Comparison of ENCODE assay signal across 17 cellular contexts in the genomic region with DNA sequence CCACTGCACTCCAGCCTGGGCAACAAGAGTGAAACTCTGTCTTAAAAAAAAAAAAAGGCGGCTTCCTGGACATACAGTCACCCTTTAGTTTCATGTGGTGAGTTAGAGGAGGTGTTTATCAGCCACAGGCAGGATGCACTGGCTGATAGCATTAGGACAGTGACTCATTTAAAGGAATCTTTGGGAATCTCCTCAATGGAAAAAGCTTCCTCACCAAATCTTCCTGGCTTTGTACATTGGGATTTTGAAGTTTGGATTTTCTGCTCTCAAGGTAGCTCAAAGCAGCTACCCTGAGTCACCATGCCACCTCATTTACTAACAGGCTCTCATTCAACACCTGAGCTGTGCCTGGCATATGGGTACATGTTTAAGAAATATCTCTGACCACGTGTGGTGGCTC. TPM values are rescaled to one million over a fixed set of nuclear protein-coding genes. Genes with fewer than 3 reads are reported as not detected.
DNase-seq lines count a peak whose midpoint lies in the region; ATAC-seq, FAIRE-seq and TF ChIP-seq lines count a peak whose summit lies in the region.
"Had no signal": no experiment of that assay in that cellular context is flagged by ENCODE, and none has a peak within 500 bp of the region (broad histone marks: within the 10 kb centered on the region; RNA-seq: fewer than 3 reads in every experiment).

No MANE protein-coding gene starts in this region.

- no peaks in the 10 kb centered on the region for H3K9me3 Mint-ChIP-seq in activated T-helper 17 cell treated with anti-CD3 and anti-CD28 coated beads, Interleukin-2, amount 50 U/mL, for 72 hours
- H3K9me3 Mint-ChIP-seq: type B pancreatic cell had no signal

- TF ChIP-seq EP300 in A549 (IDR thresholded peaks at IDR 0.05) = no peak

- CTCF ChIA-PET in A549 (lab: Yijun Ruan, JAX) = interaction anchor here (0.6 to 3.4 kb wide), 3 partner anchors 24 to 199 kb away, joined by 3 to 14 read pairs (median 3); no protein-coding TSS in a partner anchor

- no peaks in the 10 kb centered on the region for H3K36me3 ChIP-seq in keratinocyte (ENCODE audit: control insufficient read depth in 2 of 2, extremely low read depth in 1 of 2, insufficient read depth in 2 of 2, low read length in 2 of 2)
- H3K36me3 ChIP-seq: esophagus squamous epithelium had no signal

- no peaks in the 10 kb centered on the region for H3K27me3 Mint-ChIP-seq in activated T-helper 17 cell treated with anti-CD3 and anti-CD28 coated beads, Interleukin-2, amount 50 U/mL, for 72 hours
- H3K27me3 Mint-ChIP-seq: type B pancreatic cell had no signal

- peak in 1 of 2 experiments; percentile 17 for DNase-seq in A549 (ENCODE audit: low read depth in 1 of 2, low spot score in 1 of 2)
- DNase-seq in HK-2 (ENCODE audit: unreplicated experiment) = peak; percentile 37
- peak; percentile 80 for DNase-seq in keratinocyte (ENCODE audit: low read depth, low spot score)
- DNase-seq in COLO668 (lab: John Stamatoyannopoulos, UW; ENCODE audit: unreplicated experiment) = no peak
- no peak for DNase-seq in DMS153 treated with DMSO at 0.1 percent for 48 hours (lab: John Stamatoyannopoulos, UW; ENCODE audit: unreplicated experiment)
- DNase-seq in NCI-H446 (lab: John Stamatoyannopoulos, UW) = no peak
- no peak for DNase-seq in SIG-M5 treated with dmso at 0.1 percent for 504 hours (lab: John Stamatoyannopoulos, UW; ENCODE audit: unreplicated experiment)
- DNase-seq: caudate nucleus, esophagus squamous epithelium, GDM1, Kasumi-1, NCI-H2171 treated with DMSO at 0.1 percent for 48 hours had no signal

- dilution Hi-C loops in keratinocyte (cut with MboI; ENCODE audit: extremely low pct_ligation_motif_present, low sequenced_read_pairs) = no loop called here

- no peak overlapping the region for H3K27ac ChIP-seq in A549
- peak overlapping the region; percentile 67 for H3K27ac ChIP-seq in keratinocyte (ENCODE audit: control insufficient read depth, insufficient read depth, low read length)
- H3K27ac ChIP-seq: esophagus squamous epithelium had no signal

- WGBS in A549 (ENCODE audit: missing lambda C conversion rate) = 29% methylated on average over 2 of the region's 2 CpGs

- H3K4me1 ChIP-seq in A549 (no peaks in the 10 kb centered on the region), keratinocyte (ENCODE audit: control insufficient read depth, extremely low read depth, insufficient read depth, low read length) (peaks cover 17% of the 10 kb centered on the region)

- no peak for TF ChIP-seq POLR2A in A549 (IDR thresholded peaks at IDR 0.05; ENCODE audit: low read length)

- ATAC-seq in A549 = peak; percentile 41 to 46; a peak in 2 of 6 replicates
- ATAC-seq in activated T-helper 17 cell treated with anti-CD3 and anti-CD28 coated beads, Interleukin-2, amount 50 U/mL, for 72 hours (replicated peaks) = peak; percentile 46
- ATAC-seq: activated CD4-positive, CD25-positive, alpha-beta regulatory T cell treated with anti-CD3 and anti-CD28 coated beads, Interleukin-2, amount 50 U/mL, for 24 hours; Right ventricle myocardium inferior had no signal

- H3K9ac ChIP-seq in keratinocyte (ENCODE audit: control insufficient read depth, extremely low read depth, insufficient read depth, low read length) = no peak overlapping the region

- TF ChIP-seq RAD21 in A549 (conservative IDR thresholded peaks at IDR 0.05 in 1 of 2, IDR thresholded peaks at IDR 0.05 in 1 of 2) = no peak

- H3K4me3 ChIP-seq in A549 = no peak overlapping the region
- no peak overlapping the region for H3K4me3 ChIP-seq in keratinocyte (ENCODE audit: control insufficient read depth in 2 of 3, extremely low read depth in 1 of 3, insufficient read depth in 2 of 3, low read depth in 1 of 3, low read length in 3 of 3)
- H3K4me3 ChIP-seq: esophagus squamous epithelium had no signal

- H3K27me3 ChIP-seq in keratinocyte (ENCODE audit: control insufficient read depth, extremely low read depth, insufficient read depth, low read length) = no peaks in the 10 kb centered on the region
- H3K27me3 ChIP-seq: esophagus squamous epithelium had no signal

- FAIRE-seq in A549 (lab: Jason Lieb, UNC) (no peak), keratinocyte (lab: Jason Lieb, UNC) (peak; percentile 5)

- H3K4me2 ChIP-seq in A549 (no peak overlapping the region), keratinocyte (ENCODE audit: control insufficient read depth, extremely low read depth, insufficient read depth, low read depth, low read length) (no peak overlapping the region)

- H3K79me2 ChIP-seq in keratinocyte (ENCODE audit: control insufficient read depth, insufficient read depth, low read length) = no peaks in the 10 kb centered on the region

- H3K9me1 ChIP-seq in keratinocyte (ENCODE audit: control insufficient read depth, extremely low read depth, insufficient read depth, low read length) = no peaks in the 10 kb centered on the region

- H4K20me1 ChIP-seq in keratinocyte (ENCODE audit: control insufficient read depth, extremely low read depth, insufficient read depth, low read length) = no peaks in the 10 kb centered on the region

- no peak overlapping the region for H2AFZ ChIP-seq in keratinocyte (ENCODE audit: control insufficient read depth, low read length)

- H3K27ac Mint-ChIP-seq in activated T-helper 17 cell treated with anti-CD3 and anti-CD28 coated beads, Interleukin-2, amount 50 U/mL, for 72 hours = no peak overlapping the region
- H3K27ac Mint-ChIP-seq: type B pancreatic cell had no signal

- POLR2A ChIA-PET in A549 (lab: Yijun Ruan, JAX) = no interaction called here

- H3K9me3 ChIP-seq in A549 (no peaks in the 10 kb centered on the region), keratinocyte (ENCODE audit: control insufficient read depth, low read depth, low read length) (no peaks in the 10 kb centered on the region)
- H3K9me3 ChIP-seq: esophagus squamous epithelium had no signal

- H3K4me3 Mint-ChIP-seq in activated T-helper 17 cell treated with anti-CD3 and anti-CD28 coated beads, Interleukin-2, amount 50 U/mL, for 72 hours = no peak overlapping the region
- H3K4me3 Mint-ChIP-seq: type B pancreatic cell had no signal

- no peaks in the 10 kb centered on the region for H3K4me1 Mint-ChIP-seq in activated T-helper 17 cell treated with anti-CD3 and anti-CD28 coated beads, Interleukin-2, amount 50 U/mL, for 72 hours

- TF ChIP-seq CTCF in A549 (IDR thresholded peaks at IDR 0.05) = no peak
- no peak for TF ChIP-seq CTCF in keratinocyte (optimal IDR thresholded peaks at IDR 0.05 in 1 of 3, IDR thresholded peaks at IDR 0.05 in 1 of 3, conservative IDR thresholded peaks at IDR 0.05 in 1 of 3; ENCODE audit: extremely low read depth in 1 of 3, insufficient read depth in 2 of 3, low read length in 3 of 3)

- no peaks in the 10 kb centered on the region for H3K36me3 Mint-ChIP-seq in activated T-helper 17 cell treated with anti-CD3 and anti-CD28 coated beads, Interleukin-2, amount 50 U/mL, for 72 hours (ENCODE audit: low read depth)
- H3K36me3 Mint-ChIP-seq: type B pancreatic cell had no signal

TF ChIP-seq in A549, 52 proteins besides CTCF, POLR2A, EP300 and RAD21 (continues in another document):
- TF ChIP-seq CHD4 (IDR thresholded peaks at IDR 0.05; ENCODE audit: borderline replicate concordance) (no peak), SREBF2 (IDR thresholded peaks at IDR 0.05) (no peak), ZC3H11A (IDR thresholded peaks at IDR 0.05) (no peak), RARB (CRISPR knock-in tag; IDR thresholded peaks at IDR 0.05) (no peak), FOXS1 (CRISPR knock-in tag; IDR thresholded peaks at IDR 0.05) (no peak), CBX8 (IDR thresholded peaks at IDR 0.05) (no peak), CBX2 (IDR thresholded peaks at IDR 0.05; ENCODE audit: borderline replicate concordance, low read depth) (no peak), POLR2AphosphoS2 (conservative IDR thresholded peaks at IDR 0.05; ENCODE audit: low read length) (no peak), TFCP2L1 (CRISPR knock-in tag; IDR thresholded peaks at IDR 0.05) (no peak), SMC3 (IDR thresholded peaks at IDR 0.05) (no peak), EHF (CRISPR knock-in tag; IDR thresholded peaks at IDR 0.05) (no peak), BHLHE40 (IDR thresholded peaks at IDR 0.05; ENCODE audit: low read depth, low read length) (no peak)

RNA-seq across cellular contexts. Expression of a gene that starts 20.2 kb away (rescaled TPM):
- polyA plus RNA-seq in A549 (2011; rRNA removed) (not detected in 2 replicates), A549 (2017; fragmentation: RNase III; extraction: RNeasy Plus Mini Kit Qiagen cat#74134 plus additional on column Dnase treatment) (not detected in 3 replicates), keratinocyte (0.01 to 0.05 TPM in 2 of 3 replicates, not detected in the other)
- polyA plus RNA-seq in A549 (2012; cell fraction: cytosol; rRNA removed) = not detected in 2 replicates
- polyA plus RNA-seq in A549 (2012; cell fraction: nucleus; rRNA removed) = not detected in 2 replicates
- polyA minus RNA-seq in A549 (2011; rRNA and poly(A)+ RNA removed) = not detected in 2 replicates
- not detected for total RNA-seq in activated T-helper 17 cell treated with anti-CD3 and anti-CD28 coated beads, Interleukin-2, amount 50 U/mL, for 72 hours
- not detected for polyA plus RNA-seq in keratinocyte (2011; ENCODE audit: low read depth)
- polyA plus RNA-seq in keratinocyte (2011; cell fraction: cytosol; rRNA removed) = 0.03 TPM in 1 of 2 replicates, not detected in the other
- polyA plus RNA-seq in keratinocyte (2011; cell fraction: nucleus; rRNA removed) = not detected in 2 replicates
- 0.08 TPM in 1 of 2 replicates, not detected in the other for polyA plus RNA-seq in keratinocyte (2012; ENCODE audit: low replicate concordance)
- polyA minus RNA-seq in keratinocyte = not detected in 3 replicates
- polyA minus RNA-seq in keratinocyte (2011; cell fraction: cytosol; rRNA and poly(A)+ RNA removed) = not detected
- polyA minus RNA-seq in keratinocyte (2011; cell fraction: nucleus; rRNA and poly(A)+ RNA removed) = not detected in 2 replicates
- polyA plus RNA-seq: neural cell had no signal

RNA-seq across cellular contexts. Expression of a gene that starts 43.7 kb away (rescaled TPM):
- 10.2 and 10.3 TPM in 2 replicates for polyA plus RNA-seq in A549 (2011; rRNA removed)
- 10.3 and 12.8 TPM in 2 replicates for polyA plus RNA-seq in A549 (2012; cell fraction: cytosol; rRNA removed)
- 11.8 and 12.4 TPM in 2 replicates for polyA plus RNA-seq in A549 (2012; cell fraction: nucleus; rRNA removed)
- polyA plus RNA-seq in A549 (2017; fragmentation: RNase III; extraction: RNeasy Plus Mini Kit Qiagen cat#74134 plus additional on column Dnase treatment) = 12.3 to 13.3 TPM (median 12.4 TPM) in 3 replicates
- 8.1 and 8.3 TPM in 2 replicates for polyA minus RNA-seq in A549 (2011; rRNA and poly(A)+ RNA removed)
- 10 to 100 TPM; 16.6 to 17.7 TPM for total RNA-seq in activated T-helper 17 cell treated with anti-CD3 and anti-CD28 coated beads, Interleukin-2, amount 50 U/mL, for 72 hours
- polyA plus RNA-seq in keratinocyte = 14.1 to 18.8 TPM (median 16.7 TPM) in 3 replicates
- 7.7 TPM for polyA plus RNA-seq in keratinocyte (2011; ENCODE audit: low read depth)
- 12.2 and 12.8 TPM in 2 replicates for polyA plus RNA-seq in keratinocyte (2011; cell fraction: cytosol; rRNA removed)
- 21.2 and 24.7 TPM in 2 replicates for polyA plus RNA-seq in keratinocyte (2011; cell fraction: nucleus; rRNA removed)
- polyA plus RNA-seq in keratinocyte (2012; ENCODE audit: low replicate concordance) = 11.4 and 16.6 TPM in 2 replicates
- 7.4 to 15.6 TPM (median 7.6 TPM) in 3 replicates for polyA minus RNA-seq in keratinocyte
- polyA minus RNA-seq in keratinocyte (2011; cell fraction: cytosol; rRNA and poly(A)+ RNA removed) = 12.5 TPM
- 6.9 and 8.9 TPM in 2 replicates for polyA minus RNA-seq in keratinocyte (2011; cell fraction: nucleus; rRNA and poly(A)+ RNA removed)

Comparison
In these comparisons a context has a peak if more than half of its experiments do, and no peak if none do; other contexts are left out.
1. DNase-seq: peak in HK-2 (single experiment) and keratinocyte (single experiment); none in COLO668 (single experiment), DMS153 treated with DMSO at 0.1 percent for 48 hours (single experiment), NCI-H446 (0 of 2) and SIG-M5 treated with dmso at 0.1 percent for 504 hours (single experiment).